10 cellular contexts compared by ENCODE assay signal in genomic region chr12:712172-712863, GRCh38. TPM values are rescaled to one million over a fixed set of nuclear protein-coding genes. Genes with fewer than 3 reads are reported as not detected.
DNase-seq lines count a peak whose midpoint lies in the region; ATAC-seq, FAIRE-seq and TF ChIP-seq lines count a peak whose summit lies in the region.
"Had no signal": no experiment of that assay in that cellular context is flagged by ENCODE, and none has a peak within 500 bp of the region (broad histone marks: within the 10 kb centered on the region; RNA-seq: fewer than 3 reads in every experiment).

No MANE protein-coding gene starts in this region.

- CTCF ChIA-PET in HEK293T (lab: Yijun Ruan, JAX) = no interaction called here

- H3K36me3 Mint-ChIP-seq in brain = no peaks in the 10 kb centered on the region
- no peaks in the 10 kb centered on the region for H3K36me3 Mint-ChIP-seq in mesothelial cell of epicardium

- H3K9me3 ChIP-seq in kidney (ENCODE audit: control insufficient read depth in 1 of 2, low read length in 2 of 2) = no peaks in the 10 kb centered on the region
- H3K9me3 ChIP-seq: SJSA1 had no signal

- TF ChIP-seq CTCF in GM12865 (IDR thresholded peaks at IDR 0.05; ENCODE audit: insufficient read depth, low read depth, low read length, missing control alignments) = no peak
- TF ChIP-seq CTCF in brain (conservative IDR thresholded peaks at IDR 0.05) = no peak
- no peak for TF ChIP-seq CTCF in mesothelial cell of epicardium (IDR thresholded peaks at IDR 0.05; ENCODE audit: unreplicated experiment)
- no peak for TF ChIP-seq CTCF in kidney (IDR thresholded peaks at IDR 0.05; ENCODE audit: borderline replicate concordance, extremely low read depth, insufficient read depth)

- H3K9ac ChIP-seq in kidney (ENCODE audit: low read length in 2 of 2) = no peak overlapping the region

- POLR2A ChIA-PET in HEK293T (lab: Yijun Ruan, JAX) = no interaction called here

- H3K27ac Mint-ChIP-seq in brain = peak overlapping the region in 3 of 5 experiments; percentile 11 to 55 (median 28)
- peak overlapping the region; percentile 14 for H3K27ac Mint-ChIP-seq in mesothelial cell of epicardium

- no peak overlapping the region for H3K27ac ChIP-seq in kidney (ENCODE audit: low read depth in 2 of 2, low read length in 2 of 2)
- H3K27ac ChIP-seq: SJSA1 had no signal

- ATAC-seq in HG03108 (IDR thresholded peaks at IDR 0.05; ENCODE audit: unreplicated experiment) = no peak

- intact Hi-C loops in kidney (cut with DNase I) = no loop called here

- no peak for FAIRE-seq in RCC 7860 (lab: Jason Lieb, UNC)
- no peak for FAIRE-seq in kidney (lab: Jason Lieb, UNC)

- DNase-seq in GM12865 (ENCODE audit: low read depth) = peak; percentile 15
- peak; percentile 96 for DNase-seq in NCI-H146 (lab: John Stamatoyannopoulos, UW)
- DNase-seq in mesothelial cell of epicardium (ENCODE audit: low spot score in 2 of 2, unreplicated experiment in 2 of 2) = no peak
- DNase-seq in HEK293T (ENCODE audit: extremely low spot score) = no peak
- DNase-seq in RCC 7860 (ENCODE audit: low spot score) = no peak
- DNase-seq in kidney = no peak

- H3K4me1 Mint-ChIP-seq in brain = peaks cover 26% of the 10 kb centered on the region
- H3K4me1 Mint-ChIP-seq in mesothelial cell of epicardium = peaks cover 8% of the 10 kb centered on the region

- no peaks in the 10 kb centered on the region for H3K4me1 ChIP-seq in kidney (ENCODE audit: control insufficient read depth in 1 of 2, insufficient read depth in 1 of 2, low read depth in 1 of 2, low read length in 2 of 2)
- H3K4me1 ChIP-seq: SJSA1 had no signal

- H3K36me3 ChIP-seq in kidney (ENCODE audit: control insufficient read depth in 1 of 2, insufficient read depth in 2 of 2, low read length in 2 of 2) = no peaks in the 10 kb centered on the region
- H3K36me3 ChIP-seq: SJSA1 had no signal

- H3K9me3 Mint-ChIP-seq in brain (peaks cover 0 to 4% (median 0%) of the 10 kb centered on the region in 5 experiments), mesothelial cell of epicardium (no peaks in the 10 kb centered on the region)

- H3K4me3 Mint-ChIP-seq in brain (no peak overlapping the region), mesothelial cell of epicardium (no peak overlapping the region)

- H3K27me3 Mint-ChIP-seq in brain (peaks cover 9% of the 10 kb centered on the region), mesothelial cell of epicardium (ENCODE audit: low read depth) (no peaks in the 10 kb centered on the region)

- H3K4me3 ChIP-seq in GM12865 (ENCODE audit: low read depth, low read length) (no peak overlapping the region), kidney (ENCODE audit: low read length in 2 of 2) (no peak overlapping the region)
- H3K4me3 ChIP-seq: SJSA1 had no signal

TF ChIP-seq in HEK293T, 16 proteins besides CTCF, POLR2A, EP300 and RAD21:
- TF ChIP-seq ARNT (IDR thresholded peaks at IDR 0.05) (no peak), SUZ12 (IDR thresholded peaks at IDR 0.05) (no peak), BHLHE40 (IDR thresholded peaks at IDR 0.05; ENCODE audit: borderline replicate concordance) (no peak), CTBP1 (IDR thresholded peaks at IDR 0.05; ENCODE audit: borderline replicate concordance) (no peak), NFRKB (IDR thresholded peaks at IDR 0.05) (no peak), FOXM1 (IDR thresholded peaks at IDR 0.05; ENCODE audit: borderline replicate concordance) (no peak), FOXA1 (IDR thresholded peaks at IDR 0.05) (no peak), ELF4 (IDR thresholded peaks at IDR 0.05) (no peak), PKNOX1 (IDR thresholded peaks at IDR 0.05) (no peak), L3MBTL2 (conservative IDR thresholded peaks at IDR 0.05) (no peak), TARDBP (IDR thresholded peaks at IDR 0.05) (no peak), SP1 (IDR thresholded peaks at IDR 0.05) (no peak), FOXK2 (IDR thresholded peaks at IDR 0.05) (no peak), HDGF (IDR thresholded peaks at IDR 0.05; ENCODE audit: borderline replicate concordance) (no peak), LEF1 (IDR thresholded peaks at IDR 0.05; ENCODE audit: borderline replicate concordance) (no peak), ZNF384 (IDR thresholded peaks at IDR 0.05) (no peak)

RNA-seq across cellular contexts. Expression of gene WNK1, which starts 40.1 kb away (rescaled TPM):
- polyA plus RNA-seq in brain (ENCODE audit: insufficient read depth, low read depth, low replicate concordance) = 138 TPM
- total RNA-seq in mesothelial cell of epicardium = 131 to 150 TPM (median 146 TPM) in 3 replicates
- total RNA-seq in kidney = 173 TPM
- 40.2 TPM for polyA plus RNA-seq in kidney (ENCODE audit: insufficient read depth, low read depth, low replicate concordance)

RNA-seq across cellular contexts. Expression of gene NINJ2, which starts 49.1 kb away (rescaled TPM):
- polyA plus RNA-seq in brain (ENCODE audit: insufficient read depth, low read depth, low replicate concordance) (26.6 TPM), kidney (ENCODE audit: insufficient read depth, low read depth, low replicate concordance) (0.69 TPM)
- total RNA-seq in mesothelial cell of epicardium (0.69 to 1.6 TPM (median 1.1 TPM) in 3 replicates), kidney (2.8 TPM)
- total RNA-seq: SJSA1 had no signal
- polyA plus RNA-seq: neural cell had no signal

Comparison
In these comparisons a context has a peak if more than half of its experiments do, and no peak if none do; other contexts are left out.
1. DNase-seq: peak in GM12865 (single experiment) and NCI-H146 (single experiment); none in mesothelial cell of epicardium (0 of 2), HEK293T (single experiment), RCC 7860 (single experiment) and kidney (single experiment).